Comparison of ENCODE assay signal across 1 cellular context in genomic region chr5:122394313-122394712, GRCh38.
A peak's percentile ranks its signal among the peaks of the same experiment; 100 is the strongest.
TF ChIP-seq lines count a peak whose summit lies in the region.

No MANE protein-coding gene starts in this region.

TF ChIP-seq in IMR-90, 13 proteins besides CTCF, POLR2A, EP300 and RAD21 (continued from another document):
- TF ChIP-seq CEBPB (IDR thresholded peaks at IDR 0.05; ENCODE audit: low read depth, low read length) (0 out of 2 replicates have a peak, but pooled peaks have one; percentile 28), MAFK (IDR thresholded peaks at IDR 0.05; ENCODE audit: low read depth, low read length) (no peak)
